Comparison of ENCODE assay signal across 25 cellular contexts in genomic region chr3:42725454-42725853, GRCh38. TPM values are rescaled to one million over a fixed set of nuclear protein-coding genes. Genes with fewer than 3 reads are reported as not detected.
DNase-seq lines count a peak whose midpoint lies in the region; ATAC-seq and TF ChIP-seq lines count a peak whose summit lies in the region.
"Had no signal": no experiment of that assay in that cellular context is flagged by ENCODE, and none has a peak within 500 bp of the region (broad histone marks: within the 10 kb centered on the region; RNA-seq: fewer than 3 reads in every experiment).

No MANE protein-coding gene starts in this region.

- DNase-seq in left ventricle myocardium inferior (no peak), heart right ventricle (no peak), hippocampal formation (lab: John Stamatoyannopoulos, UW) (peak; percentile 64 to 73), pons (ENCODE audit: low spot score) (peak; percentile 94), glomerular visceral epithelial cell (ENCODE audit: extremely low spot score) (no peak), mucosa of gallbladder (ENCODE audit: low spot score) (no peak)
- no peak for DNase-seq in stimulated activated CD8-positive, alpha-beta memory T cell treated with anti-CD3 and anti-CD28 coated beads, Interleukin-4, amount 100 ng/mL, for 48 hours
- DNase-seq: AML-193, DND-41, GM23248, HCEC 1CT, Kasumi-1, MG63, NCI-H1048, NCI-H1436, NCI-H1930, NCI-H226, NCI-H524, PC-3, SIG-M5 had no signal

- H3K9me3 ChIP-seq in left ventricle myocardium inferior (replicated peaks) (no peaks in the 10 kb centered on the region), heart right ventricle (peaks cover 0 to 5% (median 0%) of the 10 kb centered on the region in 11 donors)
- H3K9me3 ChIP-seq: MG63 had no signal

- ATAC-seq in heart right ventricle: no peak
- no peak for ATAC-seq in GM21786 (IDR thresholded peaks at IDR 0.05; ENCODE audit: unreplicated experiment)
- ATAC-seq: PC-3 had no signal

- no peak for TF ChIP-seq CTCF in left ventricle myocardium inferior (IDR thresholded peaks at IDR 0.05; ENCODE audit: borderline replicate concordance)
- TF ChIP-seq CTCF in heart right ventricle (IDR thresholded peaks at IDR 0.05): no peak

- H3K36me3 ChIP-seq in left ventricle myocardium inferior: no peaks in the 10 kb centered on the region
- H3K36me3 ChIP-seq in heart right ventricle: no peaks in the 10 kb centered on the region
- H3K36me3 ChIP-seq: MG63 had no signal

- intact Hi-C loops in left ventricle myocardium inferior (cut with micrococcal nuclease): no loop called here
- intact Hi-C loops in heart right ventricle (cut with DNase I): no loop called here

- H3K27me3 ChIP-seq in left ventricle myocardium inferior (ENCODE audit: low read depth) (no peaks in the 10 kb centered on the region), heart right ventricle (no peaks in the 10 kb centered on the region)
- H3K27me3 ChIP-seq: MG63 had no signal

- H3K4me3 ChIP-seq in left ventricle myocardium inferior: no peak overlapping the region
- H3K4me3 ChIP-seq in heart right ventricle: no peak overlapping the region
- H3K4me3 ChIP-seq: GM23248, MG63 had no signal

- peak overlapping the region; percentile 13 for H3K27ac ChIP-seq in left ventricle myocardium inferior (replicated peaks)
- no peak overlapping the region for H3K27ac ChIP-seq in heart right ventricle
- H3K27ac ChIP-seq: 22Rv1, GM23248, RWPE1 had no signal

- 89 to 90% methylated on average over 2 of the region's 2 CpGs for WGBS in heart right ventricle, 2 donors

- H3K4me1 ChIP-seq in left ventricle myocardium inferior (peaks cover 56% of the 10 kb centered on the region), heart right ventricle (peaks cover 0 to 53% (median 17%) of the 10 kb centered on the region in 9 donors)

RNA-seq across cellular contexts. Expression of gene HHATL, which starts 22.9 kb away (rescaled TPM):
- 552 TPM for total RNA-seq in left ventricle myocardium inferior
- 100 to 1,000 TPM; 390 to 998 (median 624) TPM for total RNA-seq in heart right ventricle
- polyA plus RNA-seq in heart right ventricle: 1,000 to 10,000 TPM in 1 of 2 donors, 100 to 1,000 TPM in 1; 332 to 2,035 TPM
- total RNA-seq in mucosa of gallbladder: 0.35 TPM
- total RNA-seq: GM23248, PC-3 had no signal
- polyA plus RNA-seq: CD14-positive monocyte, GM23248, IgD-negative memory B cell had no signal

RNA-seq across cellular contexts. Expression of gene KLHL40, which starts 40.1 kb away (rescaled TPM):
- total RNA-seq in left ventricle myocardium inferior (0.22 TPM), heart right ventricle (1 to 10 TPM in 3 of 10 donors, under 1 TPM in 7; 0.26 to 1.6 (median 0.85) TPM), mucosa of gallbladder (not detected)
- 1 to 10 TPM in 1 of 2 donors, under 1 TPM in 1; 0.51 to 8.3 TPM for polyA plus RNA-seq in heart right ventricle
- total RNA-seq: GM23248, PC-3 had no signal
- polyA plus RNA-seq: CD14-positive monocyte, GM23248, IgD-negative memory B cell had no signal

RNA-seq across cellular contexts. Expression of gene CCDC13, which starts 47.6 kb away (rescaled TPM):
- total RNA-seq in left ventricle myocardium inferior (0.41 TPM), heart right ventricle (1 to 10 TPM in 2 of 10 donors, under 1 TPM in 6, not detected in 2; 0.16 to 1.2 (median 0.62) TPM), mucosa of gallbladder (1.4 TPM)
- polyA plus RNA-seq in heart right ventricle: under 1 TPM; 0.44 to 0.52 TPM

Comparison
In these comparisons a context has a peak if more than half of its experiments do, and no peak if none do; other contexts are left out.
1. DNase-seq: peak in hippocampal formation (2 of 2) and pons (single experiment); none in left ventricle myocardium inferior (single experiment), heart right ventricle (0 of 2), glomerular visceral epithelial cell (single experiment), mucosa of gallbladder (single experiment) and stimulated activated CD8-positive, alpha-beta memory T cell treated with anti-CD3 and anti-CD28 coated beads, Interleukin-4, amount 100 ng/mL, for 48 hours (single experiment).
2. RNA of gene HHATL, which starts 22.9 kb away (total RNA-seq): 390 to 998 TPM in heart right ventricle and 552 TPM in left ventricle myocardium inferior (single experiment); 0.35 TPM in mucosa of gallbladder (single experiment); every median in the first group is over 100 times any median in the second.